In genomic region chr2:7880126-7880525, GRCh38 we compare ENCODE assay signal across 18 cellular contexts.
DNase-seq lines count a peak whose midpoint lies in the region; ATAC-seq, FAIRE-seq and TF ChIP-seq lines count a peak whose summit lies in the region.
"Had no signal": no experiment of that assay in that cellular context is flagged by ENCODE, and none has a peak within 500 bp of the region (broad histone marks: within the 10 kb centered on the region; RNA-seq: fewer than 3 reads in every experiment).

No MANE protein-coding gene starts in this region.

- H2AFZ ChIP-seq in H9 (ENCODE audit: low read length) = no peak overlapping the region
- no peak overlapping the region for H2AFZ ChIP-seq in neural progenitor cell (replicated peaks)

- peak overlapping the region; percentile 99 for H3K4me2 ChIP-seq in H9 (ENCODE audit: insufficient read depth, insufficient read length, low read length)
- peak overlapping the region; percentile 45 for H3K4me2 ChIP-seq in neural progenitor cell

- CTCF ChIA-PET in WTC11 (lab: Charles Lee) = no interaction called here

- peaks cover 20% of the 10 kb centered on the region for H3K23me2 ChIP-seq in H9 (ENCODE audit: insufficient read length, low read depth, low read length, poor library complexity, severe bottlenecking)

- H3K4me1 Mint-ChIP-seq in H9 (peaks cover 58 to 65% of the 10 kb centered on the region in 2 experiments), WTC11 (peaks cover 56% of the 10 kb centered on the region), neural progenitor cell (peaks cover 32% of the 10 kb centered on the region)

- H3K27me3 ChIP-seq in H9 (ENCODE audit: insufficient read depth, low read length) = no peaks in the 10 kb centered on the region
- no peaks in the 10 kb centered on the region for H3K27me3 ChIP-seq in iPS-15b (ENCODE audit: control insufficient read depth, insufficient read depth, low read length)
- peaks cover 38% of the 10 kb centered on the region for H3K27me3 ChIP-seq in neural progenitor cell
- H3K27me3 ChIP-seq: BE2C had no signal

- H3K27me3 Mint-ChIP-seq in H9 (ENCODE audit: low read depth) = no peaks in the 10 kb centered on the region
- no peaks in the 10 kb centered on the region for H3K27me3 Mint-ChIP-seq in WTC11 (ENCODE audit: low read depth)
- H3K27me3 Mint-ChIP-seq in neural progenitor cell (ENCODE audit: insufficient read depth, low read depth) = peaks cover 5% of the 10 kb centered on the region

- no peak for FAIRE-seq in RCC 7860 (lab: Jason Lieb, UNC)
- FAIRE-seq: GM12891 had no signal

- DNase-seq in H9 (no peak), WTC11 (ENCODE audit: low spot score) (no peak), neural progenitor cell (ENCODE audit: low spot score) (no peak), KG1 (lab: John Stamatoyannopoulos, UW) (no peak), RCC 7860 (ENCODE audit: low spot score) (no peak), DMS114 treated with DMSO at 0.1 percent for 48 hours (lab: John Stamatoyannopoulos, UW; ENCODE audit: unreplicated experiment) (no peak)
- DNase-seq: BE2C; DND-41; GOT3; KBM-7; NCI-H1092 treated with DMSO at 0.1 percent for 48 hours; NCI-H1436 treated with DMSO at 0.1 percent for 48 hours; NCI-H2227 treated with DMSO at 0.1 percent for 48 hours; NCI-H510A; NK-92 treated with Interleukin-12 subunit alpha and Interleukin-12 subunit beta, amount 100 ng/mL, for 24 hours had no signal

- no peak overlapping the region for H2BK20ac ChIP-seq in H9 (ENCODE audit: low read depth, low read length, poor library complexity, severe bottlenecking)

- no peak overlapping the region for H3K23ac ChIP-seq in H9 (ENCODE audit: insufficient read length, low read depth, low read length)

- H2BK12ac ChIP-seq in H9 (ENCODE audit: insufficient read length, low read depth, low read length) = no peak overlapping the region

- no peaks in the 10 kb centered on the region for H3K9me3 ChIP-seq in H9 (ENCODE audit: control insufficient read depth, low read depth, low read length)
- no peaks in the 10 kb centered on the region for H3K9me3 ChIP-seq in iPS-15b (ENCODE audit: control insufficient read depth, insufficient read depth, low read length)
- H3K9me3 ChIP-seq in neural progenitor cell (ENCODE audit: low read depth) = no peaks in the 10 kb centered on the region
- H3K9me3 ChIP-seq: BE2C had no signal

- WGBS in H9 (ENCODE audit: extremely low coverage, insufficient read length, low lambda C conversion rate) = no CpG with 5 or more reads among the region's 2 CpGs

- no peak overlapping the region for H2BK120ac ChIP-seq in H9 (ENCODE audit: low read depth, low read length, poor library complexity, severe bottlenecking)

- H3K4me3 ChIP-seq in iPS-15b (ENCODE audit: low read depth, low read length) (peak overlapping the region; percentile 91), neural progenitor cell (no peak overlapping the region)

- H3K9me3 Mint-ChIP-seq in H9 (peaks cover 0 to 2% of the 10 kb centered on the region in 2 experiments; a peak in 2 of 5 replicates), WTC11 (no peaks in the 10 kb centered on the region), neural progenitor cell (peaks cover 5% of the 10 kb centered on the region)

- H3K14ac ChIP-seq in H9 (ENCODE audit: insufficient read depth, low read length) = peak overlapping the region; percentile 31; the same call in 1 of the 2 replicates

- no peak overlapping the region for H3T11ph ChIP-seq in H9 (ENCODE audit: low read length)

- H3K4ac ChIP-seq in H9 (ENCODE audit: low read depth, low read length) = no peak overlapping the region

- H2BK15ac ChIP-seq in H9 (ENCODE audit: low read depth, low read length) = no peak overlapping the region

- no peak overlapping the region for H4K8ac ChIP-seq in H9 (replicated peaks; ENCODE audit: insufficient read length, low read depth, low read length)

- TF ChIP-seq CTCF in H9 (conservative IDR thresholded peaks at IDR 0.05) (no peak), WTC11 (IDR thresholded peaks at IDR 0.05) (no peak), neural progenitor cell (IDR thresholded peaks at IDR 0.05) (no peak)

- peaks cover 24 to 52% (median 24%) of the 10 kb centered on the region in 3 experiments; a peak in 6 of 7 replicates for H3K36me3 Mint-ChIP-seq in H9 (ENCODE audit: insufficient read depth in 1 of 3, low read depth in 3 of 3)
- peaks cover 52% of the 10 kb centered on the region for H3K36me3 Mint-ChIP-seq in WTC11
- H3K36me3 Mint-ChIP-seq in neural progenitor cell = no peaks in the 10 kb centered on the region

- H3K18ac ChIP-seq in H9 (ENCODE audit: insufficient read length, low read depth, low read length) = no peak overlapping the region

- POLR2A ChIA-PET in WTC11 (lab: Charles Lee) = interaction anchor here (1.0 to 1.5 kb wide), 2 partner anchors 11 kb away, joined by 5 read pairs; no protein-coding TSS in a partner anchor

- H3K79me2 ChIP-seq in H9 (ENCODE audit: insufficient read depth, low read length) (peaks cover 52% of the 10 kb centered on the region), neural progenitor cell (ENCODE audit: low read depth) (no peaks in the 10 kb centered on the region)

- peaks cover 11% of the 10 kb centered on the region for H3K4me1 ChIP-seq in H9 (ENCODE audit: insufficient read depth, low read length)
- peaks cover 33% of the 10 kb centered on the region for H3K4me1 ChIP-seq in iPS-15b (ENCODE audit: control insufficient read depth, insufficient read depth, low read length)
- H3K4me1 ChIP-seq in neural progenitor cell = peaks cover 20% of the 10 kb centered on the region
- H3K4me1 ChIP-seq: BE2C had no signal

- H2AK5ac ChIP-seq in H9 (ENCODE audit: insufficient read length, low read length) = no peak overlapping the region

- ATAC-seq in WTC11 = no peak
- ATAC-seq: Panc1 had no signal

- H3F3A ChIP-seq in neural progenitor cell (ENCODE audit: low read depth) = peaks cover 4% of the 10 kb centered on the region

- no peak overlapping the region for H4K91ac ChIP-seq in H9 (ENCODE audit: insufficient read length, low read depth, low read length)

- H4K5ac ChIP-seq in H9 (ENCODE audit: insufficient read length, low read depth, low read length) = no peak overlapping the region

- H4K20me1 ChIP-seq in H9 (ENCODE audit: control insufficient read depth, insufficient read depth, insufficient read length) (no peaks in the 10 kb centered on the region), neural progenitor cell (ENCODE audit: low read depth) (no peaks in the 10 kb centered on the region)

- peak overlapping the region; percentile 86 to 97 (median 97); a peak in 6 of 7 replicates for H3K27ac Mint-ChIP-seq in H9
- peak overlapping the region; percentile 100 for H3K27ac Mint-ChIP-seq in WTC11
- no peak overlapping the region for H3K27ac Mint-ChIP-seq in neural progenitor cell

- peak overlapping the region; percentile 96 for H2BK5ac ChIP-seq in H9 (ENCODE audit: insufficient read length, low read length)

- peak overlapping the region; percentile 94 for H3K27ac ChIP-seq in H9 (ENCODE audit: insufficient read length, low read depth, low read length)
- no peak overlapping the region for H3K27ac ChIP-seq in neural progenitor cell

- H3K79me1 ChIP-seq in H9 (ENCODE audit: insufficient read depth, low read depth, low read length, poor library complexity, severe bottlenecking) = peaks cover 5% of the 10 kb centered on the region

- H3K36me3 ChIP-seq in iPS-15b (ENCODE audit: control insufficient read depth, insufficient read depth, low read length) = peaks cover 26% of the 10 kb centered on the region
- H3K36me3 ChIP-seq in neural progenitor cell = no peaks in the 10 kb centered on the region
- H3K36me3 ChIP-seq: BE2C had no signal

- peak overlapping the region; percentile 86 for H3K9ac ChIP-seq in H9 (ENCODE audit: extremely low read depth, insufficient read length, low read length)
- H3K9ac ChIP-seq in iPS-15b (ENCODE audit: low read depth, low read length) = peak overlapping the region; percentile 94
- H3K9ac ChIP-seq in neural progenitor cell = no peak overlapping the region

- no peak overlapping the region for H3K56ac ChIP-seq in H9 (ENCODE audit: insufficient read length, low read depth, low read length)

- H3K4me3 Mint-ChIP-seq in H9 = peak overlapping the region; percentile 64 to 76; a peak in 3 of 5 replicates
- H3K4me3 Mint-ChIP-seq in WTC11 = peak overlapping the region; percentile 95
- no peak overlapping the region for H3K4me3 Mint-ChIP-seq in neural progenitor cell

TF ChIP-seq in WTC11, 78 proteins besides CTCF, POLR2A, EP300 and RAD21:
- TF ChIP-seq ERG (CRISPR knock-in tag; IDR thresholded peaks at IDR 0.05) = peak; percentile 58; the same call in 1 of the 2 replicates
- TF ChIP-seq MYBL2 (CRISPR knock-in tag; IDR thresholded peaks at IDR 0.05) = no peak
